ENCODE assay signal across 14 cellular contexts in the genomic region with DNA sequence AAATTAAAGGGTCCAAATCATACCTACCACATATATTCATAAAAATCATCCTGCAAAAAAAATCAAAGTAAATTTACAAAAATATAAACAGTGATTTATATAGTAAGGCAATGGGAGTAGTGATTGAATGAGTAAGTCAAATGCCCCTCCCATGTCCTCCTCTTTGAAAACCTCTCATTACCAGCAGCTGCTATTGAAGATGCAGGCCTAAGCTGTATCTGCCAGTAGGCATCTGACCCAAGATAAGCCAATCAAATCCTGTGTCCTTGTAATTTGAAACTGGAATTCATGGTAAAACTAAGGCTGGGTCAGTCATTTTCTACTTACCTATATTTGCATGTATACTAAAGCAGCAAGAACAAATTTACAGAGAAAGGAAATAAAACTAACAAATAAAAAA.
"Had no signal": no experiment of that assay in that cellular context is flagged by ENCODE, and none has a peak within 500 bp of the region (broad histone marks: within the 10 kb centered on the region; RNA-seq: fewer than 3 reads in every experiment).

No MANE protein-coding gene starts in this region.

- H3K27me3 ChIP-seq: gastroesophageal sphincter, hepatocyte, neural progenitor cell, pancreas, upper lobe of left lung had no signal

- DNase-seq: activated CD4-positive, alpha-beta T cell treated with anti-CD3 and anti-CD28 coated beads, Interleukin-2, amount 10 ng/mL, durations not matched to agents 7 days and 5 days; activated CD4-positive, CD25-positive, alpha-beta regulatory T cell; activated naive CD4-positive, alpha-beta T cell treated with anti-CD3 and anti-CD28 coated beads for 36 hours; activated T-cell treated with anti-CD3 and anti-CD28 coated beads for 4 hours; effector memory CD4-positive, alpha-beta T cell; kidney glomerular epithelial cell; pancreas; stimulated activated CD4-positive, alpha-beta T cell treated with anti-CD3 and anti-CD28 coated beads, Interleukin-4, amount 100 ng/mL, for 1 hour; stimulated activated CD8-positive, alpha-beta memory T cell treated with anti-CD3 and anti-CD28 coated beads, Interleukin-4, amount 100 ng/mL, for 48 hours; upper lobe of left lung had no signal

- FAIRE-seq: pancreas, TTC549 had no signal

- H3K36me3 ChIP-seq: gastroesophageal sphincter, neural progenitor cell, pancreas, upper lobe of left lung had no signal

- H3K4me3 ChIP-seq: gastroesophageal sphincter, hepatocyte, neural progenitor cell, pancreas, upper lobe of left lung had no signal
